ENCODE assay signal across 21 cellular contexts in genomic region chr9:135517407-135517822, GRCh38. TPM values are rescaled to one million over a fixed set of nuclear protein-coding genes. Genes with fewer than 3 reads are reported as not detected.
A peak's percentile ranks its signal among the peaks of the same experiment; 100 is the strongest.
DNase-seq lines count a peak whose midpoint lies in the region; ATAC-seq and TF ChIP-seq lines count a peak whose summit lies in the region.
"Had no signal": no experiment of that assay in that cellular context is flagged by ENCODE, and none has a peak within 500 bp of the region (broad histone marks: within the 10 kb centered on the region; RNA-seq: fewer than 3 reads in every experiment).

No MANE protein-coding gene starts in this region.

- H3K27me3 Mint-ChIP-seq in activated T-cell treated with anti-CD3 and anti-CD28 coated beads, Interleukin-2, amount 50 U/mL, for 24 hours, result peaks cover 15% of the 10 kb centered on the region
- H3K27me3 Mint-ChIP-seq in activated T-cell treated with anti-CD3 and anti-CD28 coated beads, Interleukin-2, amount 50 U/mL, for 72 hours (ENCODE audit: low read depth), result peaks cover 35% of the 10 kb centered on the region
- H3K27me3 Mint-ChIP-seq in osteocyte (ENCODE audit: unreplicated experiment), result peaks cover 4% of the 10 kb centered on the region

- no peak overlapping the region for H3K4me3 ChIP-seq in upper lobe of right lung
- H3K4me3 ChIP-seq: PC-9 had no signal

- H3K27ac Mint-ChIP-seq in activated T-cell treated with anti-CD3 and anti-CD28 coated beads, Interleukin-2, amount 50 U/mL, for 24 hours, result no peak overlapping the region
- H3K27ac Mint-ChIP-seq in activated T-cell treated with anti-CD3 and anti-CD28 coated beads, Interleukin-2, amount 50 U/mL, for 72 hours, result no peak overlapping the region
- no peak overlapping the region for H3K27ac Mint-ChIP-seq in osteocyte (ENCODE audit: unreplicated experiment)
- H3K27ac Mint-ChIP-seq: CD4-positive, alpha-beta T cell had no signal

- H3K4me3 Mint-ChIP-seq in activated T-cell treated with anti-CD3 and anti-CD28 coated beads, Interleukin-2, amount 50 U/mL, for 24 hours, result no peak overlapping the region
- no peak overlapping the region for H3K4me3 Mint-ChIP-seq in activated T-cell treated with anti-CD3 and anti-CD28 coated beads, Interleukin-2, amount 50 U/mL, for 72 hours
- H3K4me3 Mint-ChIP-seq in osteocyte (ENCODE audit: unreplicated experiment), result no peak overlapping the region
- H3K4me3 Mint-ChIP-seq: CD4-positive, alpha-beta T cell had no signal

- TF ChIP-seq CTCF in osteocyte (IDR thresholded peaks at IDR 0.05), result no peak
- no peak for TF ChIP-seq CTCF in upper lobe of right lung (IDR thresholded peaks at IDR 0.05)
- TF ChIP-seq CTCF in GM10248 (IDR thresholded peaks at IDR 0.05; ENCODE audit: control extremely low read depth, extremely low read depth, low read depth, missing control alignments), result no peak

- no peaks in the 10 kb centered on the region for H3K27me3 ChIP-seq in upper lobe of right lung
- H3K27me3 ChIP-seq: BE2C had no signal

- H3K4me1 ChIP-seq in upper lobe of right lung, result no peaks in the 10 kb centered on the region
- H3K4me1 ChIP-seq: BE2C had no signal

- intact Hi-C loops in upper lobe of right lung (cut with DNase I), result no loop called here

- no peaks in the 10 kb centered on the region for H3K36me3 Mint-ChIP-seq in activated T-cell treated with anti-CD3 and anti-CD28 coated beads, Interleukin-2, amount 50 U/mL, for 24 hours (ENCODE audit: low read depth)
- H3K36me3 Mint-ChIP-seq in activated T-cell treated with anti-CD3 and anti-CD28 coated beads, Interleukin-2, amount 50 U/mL, for 72 hours (ENCODE audit: insufficient read depth in 2 of 2), result no peaks in the 10 kb centered on the region
- no peaks in the 10 kb centered on the region for H3K36me3 Mint-ChIP-seq in osteocyte (ENCODE audit: unreplicated experiment)

- H3K9me3 ChIP-seq in upper lobe of right lung, result no peaks in the 10 kb centered on the region
- H3K9me3 ChIP-seq: BE2C had no signal

- H3K36me3 ChIP-seq in upper lobe of right lung, result no peaks in the 10 kb centered on the region
- H3K36me3 ChIP-seq: BE2C had no signal

- no peaks in the 10 kb centered on the region for H3K9me3 Mint-ChIP-seq in activated T-cell treated with anti-CD3 and anti-CD28 coated beads, Interleukin-2, amount 50 U/mL, for 24 hours
- no peaks in the 10 kb centered on the region for H3K9me3 Mint-ChIP-seq in activated T-cell treated with anti-CD3 and anti-CD28 coated beads, Interleukin-2, amount 50 U/mL, for 72 hours
- no peaks in the 10 kb centered on the region for H3K9me3 Mint-ChIP-seq in osteocyte (ENCODE audit: unreplicated experiment)
- H3K9me3 Mint-ChIP-seq: CD4-positive, alpha-beta T cell had no signal

- ATAC-seq in activated T-cell treated with anti-CD3 and anti-CD28 coated beads, Interleukin-2, amount 50 U/mL, for 72 hours (replicated peaks in 1 of 2), result no peak
- no peak for ATAC-seq in upper lobe of right lung

- H3K27ac ChIP-seq in upper lobe of right lung, result no peak overlapping the region
- H3K27ac ChIP-seq: PC-9 had no signal

- CTCF ChIA-PET in GM10248 (lab: Yijun Ruan, JAX), result interaction anchor here (1.6 kb wide), 1 partner anchor 12 kb away, joined by 3 read pairs; no protein-coding TSS in a partner anchor

- POLR2A ChIA-PET in GM10248 (lab: Yijun Ruan, JAX), result no interaction called here

- peaks cover 5% of the 10 kb centered on the region for H3K4me1 Mint-ChIP-seq in activated T-cell treated with anti-CD3 and anti-CD28 coated beads, Interleukin-2, amount 50 U/mL, for 24 hours (ENCODE audit: low read depth)
- peaks cover 5% of the 10 kb centered on the region for H3K4me1 Mint-ChIP-seq in activated T-cell treated with anti-CD3 and anti-CD28 coated beads, Interleukin-2, amount 50 U/mL, for 72 hours (ENCODE audit: low read depth)
- no peaks in the 10 kb centered on the region for H3K4me1 Mint-ChIP-seq in osteocyte (ENCODE audit: unreplicated experiment)

- DNase-seq in activated T-cell treated with anti-CD3 and anti-CD28 coated beads, Interleukin-2, amount 50 U/mL, for 24 hours, result peak; percentile 11
- DNase-seq in activated T-cell treated with anti-CD3 and anti-CD28 coated beads, Interleukin-2, amount 50 U/mL, for 72 hours, result no peak
- DNase-seq in iPS-NIHi7 (ENCODE audit: extremely low spot score) (peak; percentile 1), osteocyte (ENCODE audit: extremely low spot score, unreplicated experiment) (peak; percentile 68), upper lobe of right lung (peak; percentile 60), NCI-H2196 (lab: John Stamatoyannopoulos, UW; ENCODE audit: unreplicated experiment) (no peak), NCI-H1105 treated with DMSO at 0.1 percent for 48 hours (lab: John Stamatoyannopoulos, UW) (no peak), GM10248 (ENCODE audit: extremely low spot score) (no peak)
- DNase-seq: 8988T; BE2C; Calu3; CD4-positive, alpha-beta T cell; DMS79; HCEC 1CT; MV-4-11; NCI-H1436; NCI-H2029 treated with DMSO at 0.1 percent for 48 hours; NCI-H2171 treated with DMSO at 0.1 percent for 48 hours; NCI-H510A; NCI-H82; PC-9 had no signal

RNA-seq across cellular contexts. Expression of gene LCN1, which starts 3.8 kb away (rescaled TPM):
- total RNA-seq in activated T-cell treated with anti-CD3 and anti-CD28 coated beads, Interleukin-2, amount 50 U/mL, for 72 hours, result not detected
- total RNA-seq in osteocyte (not detected in 2 replicates), upper lobe of right lung (not detected)
- total RNA-seq: Calu3; CD4-positive, alpha-beta T cell; PC-9 had no signal

RNA-seq across cellular contexts. Expression of gene MRPS2, which starts 16.9 kb away (rescaled TPM):
- total RNA-seq in activated T-cell treated with anti-CD3 and anti-CD28 coated beads, Interleukin-2, amount 50 U/mL, for 72 hours, result 10 to 100 TPM; 40.6 to 54.9 TPM
- total RNA-seq in osteocyte (33.4 and 35.6 TPM in 2 replicates), upper lobe of right lung (23.0 TPM)

RNA-seq across cellular contexts. Expression of gene OBP2A, which starts 28.5 kb away (rescaled TPM):
- not detected for total RNA-seq in activated T-cell treated with anti-CD3 and anti-CD28 coated beads, Interleukin-2, amount 50 U/mL, for 72 hours
- not detected in 2 replicates for total RNA-seq in osteocyte
- total RNA-seq in upper lobe of right lung, result not detected
- total RNA-seq: Calu3; CD4-positive, alpha-beta T cell; PC-9 had no signal

RNA-seq across cellular contexts. Expression of gene PPP1R26, which starts 37.8 kb away (rescaled TPM):
- 1 to 10 TPM in 1 of 2 donors, under 1 TPM in 1; 0.96 to 2.8 TPM for total RNA-seq in activated T-cell treated with anti-CD3 and anti-CD28 coated beads, Interleukin-2, amount 50 U/mL, for 72 hours
- total RNA-seq in osteocyte, result 19.5 and 21.1 TPM in 2 replicates
- 27.5 TPM for total RNA-seq in upper lobe of right lung

RNA-seq across cellular contexts. Expression of gene PAEP, which starts 44.1 kb away (rescaled TPM):
- total RNA-seq in activated T-cell treated with anti-CD3 and anti-CD28 coated beads, Interleukin-2, amount 50 U/mL, for 72 hours, result not detected
- not detected in 2 replicates for total RNA-seq in osteocyte
- total RNA-seq in upper lobe of right lung, result not detected
- total RNA-seq: CD4-positive, alpha-beta T cell; PC-9 had no signal

Comparison
In these comparisons a context has a peak if more than half of its experiments do, and no peak if none do; other contexts are left out.
1. DNase-seq: peak in activated T-cell treated with anti-CD3 and anti-CD28 coated beads, Interleukin-2, amount 50 U/mL, for 24 hours (single experiment), iPS-NIHi7 (single experiment), osteocyte (single experiment) and upper lobe of right lung (single experiment); none in activated T-cell treated with anti-CD3 and anti-CD28 coated beads, Interleukin-2, amount 50 U/mL, for 72 hours (0 of 2), NCI-H2196 (single experiment), NCI-H1105 treated with DMSO at 0.1 percent for 48 hours (single experiment) and GM10248 (single experiment).